Comparison of ENCODE assay signal across 23 cellular contexts in the genomic region with DNA sequence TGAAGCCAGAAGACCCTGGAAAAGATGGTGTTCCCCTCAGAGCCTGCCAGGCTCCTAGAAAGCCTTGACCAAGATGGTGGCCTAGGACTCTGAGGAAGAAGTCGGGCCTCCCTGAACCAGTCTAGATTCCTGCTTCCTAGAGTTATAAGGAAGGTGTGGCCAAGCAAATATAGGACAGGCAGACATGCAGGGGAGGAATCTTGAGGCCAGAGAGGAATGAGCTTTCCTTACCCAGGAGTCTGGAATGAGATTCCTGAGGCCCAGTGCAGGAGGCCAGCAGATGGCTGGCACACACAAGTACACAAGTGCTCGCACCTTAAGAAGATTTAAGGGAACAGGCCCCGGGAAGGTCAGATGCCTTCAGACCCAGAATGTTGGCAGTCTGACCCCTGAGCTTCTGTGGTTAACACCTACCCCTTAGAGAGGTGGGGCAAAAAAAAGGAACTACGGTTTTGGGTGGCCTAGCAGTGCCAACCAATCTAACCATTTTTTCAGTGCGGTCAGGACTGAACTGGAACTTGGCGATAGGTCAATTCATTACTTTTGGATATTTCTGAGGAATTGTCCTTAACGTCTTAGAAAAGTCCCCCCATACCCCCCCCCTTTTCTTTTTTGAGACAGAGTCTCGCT.
DNase-seq lines count a peak whose midpoint lies in the region; ATAC-seq and TF ChIP-seq lines count a peak whose summit lies in the region.
"Had no signal": no experiment of that assay in that cellular context is flagged by ENCODE, and none has a peak within 500 bp of the region (broad histone marks: within the 10 kb centered on the region; RNA-seq: fewer than 3 reads in every experiment).

No MANE protein-coding gene starts in this region.

- H3K9me3 Mint-ChIP-seq in HFFc6 (no peaks in the 10 kb centered on the region), activated B cell treated with CpG ODN at 0.5 μM for 24 hours (no peaks in the 10 kb centered on the region), memory B cell (no peaks in the 10 kb centered on the region)
- H3K9me3 Mint-ChIP-seq: activated naive CD8-positive, alpha-beta T cell treated with anti-CD3 and anti-CD28 coated beads, Interleukin-2, amount 10 ng/mL, durations not matched to agents 7 days and 5 days; CD14-positive monocyte had no signal

- peak; percentile 80 for DNase-seq in AG10803 (ENCODE audit: low read depth)
- DNase-seq in HFFc6: peak; percentile 9
- DNase-seq in activated B cell treated with CpG ODN at 0.5 μM for 24 hours: no peak
- DNase-seq in memory B cell (ENCODE audit: low spot score in 2 of 2): no peak
- no peak for DNase-seq in NCI-H1436 treated with DMSO at 0.1 percent for 48 hours (lab: John Stamatoyannopoulos, UW)
- DNase-seq in ureter (ENCODE audit: low spot score): no peak
- no peak for DNase-seq in NCI-H2107 (lab: John Stamatoyannopoulos, UW)
- DNase-seq in AML-193 (lab: John Stamatoyannopoulos, UW): no peak
- DNase-seq: activated CD4-positive, alpha-beta T cell treated with anti-CD3 and anti-CD28 coated beads, Interleukin-2, amount 50 U/mL, for 1 hour; activated naive CD8-positive, alpha-beta T cell treated with anti-CD3 and anti-CD28 coated beads, Interleukin-2, amount 10 ng/mL, durations not matched to agents 7 days and 5 days; brain microvascular endothelial cell; effector memory CD4-positive, alpha-beta T cell; naive thymus-derived CD4-positive, alpha-beta T cell; NCI-H1105 treated with DMSO at 0.1 percent for 48 hours; NCI-H2081 treated with DMSO at 0.1 percent for 48 hours; NCI-H510A; NK-92 treated with Interleukin-12 subunit alpha and Interleukin-12 subunit beta, amount 100 ng/mL, for 24 hours; pancreas; right cardiac atrium; stimulated activated CD4-positive, alpha-beta T cell treated with anti-CD3 and anti-CD28 coated beads, Interleukin-15, amount 100 ng/mL, for 24 hours; upper lobe of right lung had no signal

- H3K27ac Mint-ChIP-seq in HFFc6: no peak overlapping the region
- H3K27ac Mint-ChIP-seq in activated B cell treated with CpG ODN at 0.5 μM for 24 hours: no peak overlapping the region
- peak overlapping the region; percentile 79 for H3K27ac Mint-ChIP-seq in memory B cell
- H3K27ac Mint-ChIP-seq: activated naive CD8-positive, alpha-beta T cell treated with anti-CD3 and anti-CD28 coated beads, Interleukin-2, amount 10 ng/mL, durations not matched to agents 7 days and 5 days; CD14-positive monocyte; naive thymus-derived CD4-positive, alpha-beta T cell had no signal

- H3K4me1 Mint-ChIP-seq in HFFc6 (ENCODE audit: low read depth): peaks cover 30% of the 10 kb centered on the region
- peaks cover 19% of the 10 kb centered on the region for H3K4me1 Mint-ChIP-seq in activated B cell treated with CpG ODN at 0.5 μM for 24 hours
- peaks cover 21% of the 10 kb centered on the region for H3K4me1 Mint-ChIP-seq in memory B cell
- H3K4me1 Mint-ChIP-seq: CD14-positive monocyte had no signal

- H3K27me3 Mint-ChIP-seq in HFFc6 (ENCODE audit: insufficient read depth) (peaks cover 16% of the 10 kb centered on the region), activated B cell treated with CpG ODN at 0.5 μM for 24 hours (no peaks in the 10 kb centered on the region), memory B cell (no peaks in the 10 kb centered on the region)
- H3K27me3 Mint-ChIP-seq: activated naive CD8-positive, alpha-beta T cell treated with anti-CD3 and anti-CD28 coated beads, Interleukin-2, amount 10 ng/mL, durations not matched to agents 7 days and 5 days had no signal

- POLR2A ChIA-PET in activated B cell treated with CpG ODN at 0.5 μM for 24 hours (lab: Charles Lee): no interaction called here

- H3K36me3 Mint-ChIP-seq in HFFc6 (ENCODE audit: low read depth): no peaks in the 10 kb centered on the region
- H3K36me3 Mint-ChIP-seq in activated B cell treated with CpG ODN at 0.5 μM for 24 hours (ENCODE audit: low read depth): peaks cover 5% of the 10 kb centered on the region
- H3K36me3 Mint-ChIP-seq in memory B cell: peaks cover 4% of the 10 kb centered on the region

- intact Hi-C loops in activated B cell treated with CpG ODN at 0.5 μM for 24 hours (cut with micrococcal nuclease): no loop called here

- H3K4me3 Mint-ChIP-seq in HFFc6 (peak overlapping the region; percentile 13; the same call in 1 of the 2 replicates), activated B cell treated with CpG ODN at 0.5 μM for 24 hours (no peak overlapping the region), memory B cell (no peak overlapping the region)
- H3K4me3 Mint-ChIP-seq: activated naive CD8-positive, alpha-beta T cell treated with anti-CD3 and anti-CD28 coated beads, Interleukin-2, amount 10 ng/mL, durations not matched to agents 7 days and 5 days; CD14-positive monocyte; naive thymus-derived CD4-positive, alpha-beta T cell had no signal

- CTCF ChIA-PET in activated B cell treated with CpG ODN at 0.5 μM for 24 hours (lab: Charles Lee): no interaction called here

- ATAC-seq in activated B cell treated with CpG ODN at 0.5 μM for 24 hours (ENCODE audit: low read depth) (peak; percentile 28), memory B cell (ENCODE audit: low read depth) (peak; percentile 46)
- ATAC-seq: A549; naive thymus-derived CD4-positive, alpha-beta T cell; pancreas; right cardiac atrium; upper lobe of right lung had no signal

- no peak overlapping the region for H3K4me3 ChIP-seq in AG10803 (ENCODE audit: low read length)
- H3K4me3 ChIP-seq: A549, pancreas, upper lobe of right lung had no signal

- TF ChIP-seq CTCF in AG10803 (conservative IDR thresholded peaks at IDR 0.05; ENCODE audit: low read length) (no peak), HFFc6 (IDR thresholded peaks at IDR 0.05) (no peak), activated B cell treated with CpG ODN at 0.5 μM for 24 hours (IDR thresholded peaks at IDR 0.05) (no peak)

Comparison
In these comparisons a context has a peak if more than half of its experiments do, and no peak if none do; other contexts are left out.
1. DNase-seq: peak in AG10803 (single experiment) and HFFc6 (single experiment); none in activated B cell treated with CpG ODN at 0.5 μM for 24 hours (single experiment), memory B cell (0 of 2), NCI-H1436 treated with DMSO at 0.1 percent for 48 hours (single experiment), ureter (single experiment), NCI-H2107 (single experiment) and AML-193 (0 of 2).